Comparison of ENCODE assay signal across 33 cellular contexts in the genomic region with DNA sequence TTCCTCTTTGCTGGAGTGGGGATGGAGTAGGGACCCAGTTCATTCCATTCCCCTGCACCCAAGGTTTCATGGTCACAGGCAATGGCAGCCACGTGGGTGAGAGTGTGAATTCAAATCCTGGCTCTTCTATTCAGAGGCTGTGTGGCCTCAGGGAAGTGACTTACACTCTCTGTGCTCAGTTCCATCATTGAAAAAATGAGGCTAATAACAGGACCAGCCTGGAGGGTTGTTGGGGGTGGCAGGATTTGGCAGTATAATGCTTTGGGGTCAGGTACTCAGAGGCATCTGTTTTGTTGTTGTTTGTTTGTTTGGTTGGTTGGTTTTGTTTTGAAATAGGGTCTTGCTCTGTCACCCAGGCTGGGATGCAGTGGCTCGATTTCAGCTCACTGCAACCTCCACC. TPM values are rescaled to one million over a fixed set of nuclear protein-coding genes. Genes with fewer than 3 reads are reported as not detected.
"Had no signal": no experiment of that assay in that cellular context is flagged by ENCODE, and none has a peak within 500 bp of the region (broad histone marks: within the 10 kb centered on the region; RNA-seq: fewer than 3 reads in every experiment).

No MANE protein-coding gene starts in this region.

- H3K27ac ChIP-seq: adrenal gland, body of pancreas, epithelial cell of prostate had no signal

- ATAC-seq: activated naive CD8-positive, alpha-beta T cell treated with anti-CD3 and anti-CD28 coated beads, Interleukin-2, amount 50 U/mL, for 24 hours; activated T-cell treated with anti-CD3 and anti-CD28 coated beads, Interleukin-2, amount 50 U/mL, for 72 hours; activated T-helper 17 cell treated with anti-CD3 and anti-CD28 coated beads, Interleukin-2, amount 50 U/mL, for 72 hours; body of pancreas; effector memory CD8-positive, alpha-beta T cell; esophagus mucosa; T-helper 17 cell had no signal

- H3K9me3 ChIP-seq: adrenal gland, body of pancreas had no signal

- H3K4me3 ChIP-seq: adrenal gland, body of pancreas had no signal

- H3K27me3 ChIP-seq: adrenal gland had no signal

- H3K36me3 ChIP-seq: adrenal gland had no signal

- FAIRE-seq: colon, endometrium, endothelial cell of umbilical vein, frontal cortex had no signal

- DNase-seq: activated CD4-positive, alpha-beta memory T cell treated with anti-CD3 and anti-CD28 coated beads, Interleukin-2, amount 10 ng/mL, durations not matched to agents 7 days and 5 days; activated CD4-positive, alpha-beta T cell treated with anti-CD3 and anti-CD28 coated beads for 1 hour; activated CD4-positive, alpha-beta T cell treated with anti-CD3 and anti-CD28 coated beads for 4 hours; activated CD4-positive, alpha-beta T cell treated with anti-CD3 and anti-CD28 coated beads, Interleukin-2, amount 10 ng/mL, durations not matched to agents 7 days and 5 days; activated CD4-positive, alpha-beta T cell treated with anti-CD3 and anti-CD28 coated beads, Interleukin-2, amount 50 U/mL, for 4 hours; activated CD8-positive, alpha-beta memory T cell treated with anti-CD3 and anti-CD28 coated beads, Interleukin-2, amount 50 U/mL, for 48 hours; activated effector memory CD4-positive, alpha-beta T cell treated with anti-CD3 and anti-CD28 coated beads, Interleukin-2, amount 50 U/mL, for 16 hours; activated naive CD4-positive, alpha-beta T cell treated with anti-CD3 and anti-CD28 coated beads for 36 hours; activated naive CD8-positive, alpha-beta T cell treated with anti-CD3 and anti-CD28 coated beads for 36 hours; activated naive CD8-positive, alpha-beta T cell treated with anti-CD3 and anti-CD28 coated beads, Interleukin-2, amount 50 U/mL, for 24 hours; activated T-cell treated with anti-CD3 and anti-CD28 coated beads for 4 hours; activated T-cell treated with anti-CD3 and anti-CD28 coated beads, Interleukin-2, amount 50 U/mL, for 24 hours; activated T-cell treated with anti-CD3 and anti-CD28 coated beads, Interleukin-2, amount 50 U/mL, for 72 hours; adrenal gland; amygdala; aorta; body of pancreas; caudate nucleus; cortex of kidney; dermis blood vessel endothelial cell; effector CD4-positive, alpha-beta T cell; effector memory CD8-positive, alpha-beta T cell; foreskin fibroblast; head of caudate nucleus; T-helper 1 cell; T-helper 17 cell had no signal

RNA-seq across cellular contexts. Expression of a gene that starts 2.2 kb away (rescaled TPM):
- total RNA-seq: activated naive CD8-positive, alpha-beta T cell treated with anti-CD3 and anti-CD28 coated beads for 36 hours had no signal
